In genomic region chr19:5993516-5994406, GRCh38 we compare ENCODE assay signal across 15 cellular contexts. TPM values are rescaled to one million over a fixed set of nuclear protein-coding genes. Genes with fewer than 3 reads are reported as not detected.
A peak's percentile ranks its signal among the peaks of the same experiment; 100 is the strongest.
DNase-seq lines count a peak whose midpoint lies in the region; ATAC-seq, FAIRE-seq and TF ChIP-seq lines count a peak whose summit lies in the region.
"Had no signal": no experiment of that assay in that cellular context is flagged by ENCODE, and none has a peak within 500 bp of the region (broad histone marks: within the 10 kb centered on the region; RNA-seq: fewer than 3 reads in every experiment).

No MANE protein-coding gene starts in this region.

- no peaks in the 10 kb centered on the region for H3K36me3 Mint-ChIP-seq in activated CD4-positive, alpha-beta memory T cell treated with anti-CD3 and anti-CD28 coated beads for 36 hours
- H3K36me3 Mint-ChIP-seq: natural killer cell had no signal

- no peak for TF ChIP-seq CTCF in endothelial cell of umbilical vein (IDR thresholded peaks at IDR 0.05; ENCODE audit: extremely low read depth in 1 of 2, insufficient read depth in 1 of 2, low read depth in 1 of 2, low read length in 2 of 2)
- no peak for TF ChIP-seq CTCF in liver (IDR thresholded peaks at IDR 0.05; ENCODE audit: low read depth, low read length, missing input control)

- H2AFZ ChIP-seq in endothelial cell of umbilical vein (ENCODE audit: low read depth, low read length) = peak overlapping the region; percentile 46

- H3K4me3 ChIP-seq in endothelial cell of umbilical vein (replicated peaks in 1 of 3; ENCODE audit: insufficient read depth in 1 of 3, low read depth in 1 of 3, low read length in 3 of 3) (no peak overlapping the region), liver (ENCODE audit: low read depth in 1 of 3, low read length in 3 of 3) (no peak overlapping the region), stomach smooth muscle (ENCODE audit: low read length in 2 of 2) (peak overlapping the region in 1 of 2 donors; percentile 40)

- no peaks in the 10 kb centered on the region for H3K27me3 ChIP-seq in endothelial cell of umbilical vein (ENCODE audit: control insufficient read depth in 2 of 2, insufficient read depth in 2 of 2, low read length in 2 of 2)
- no peaks in the 10 kb centered on the region for H3K27me3 ChIP-seq in liver (ENCODE audit: control insufficient read depth in 4 of 4, insufficient read depth in 4 of 4, low read length in 3 of 4)
- H3K27me3 ChIP-seq in stomach smooth muscle (ENCODE audit: control insufficient read depth in 1 of 2, insufficient read depth in 2 of 2, low read length in 2 of 2) = no peaks in the 10 kb centered on the region

- H3K4me1 ChIP-seq in endothelial cell of umbilical vein (ENCODE audit: control insufficient read depth, extremely low read depth, insufficient read depth, low read length) = peaks cover 15% of the 10 kb centered on the region
- H3K4me1 ChIP-seq in liver (ENCODE audit: control insufficient read depth in 4 of 4, insufficient read depth in 4 of 4, low read length in 3 of 4) = no peaks in the 10 kb centered on the region
- peaks cover 24% of the 10 kb centered on the region for H3K4me1 ChIP-seq in stomach smooth muscle (ENCODE audit: control insufficient read depth, insufficient read depth, low read length)

- H3K9me3 ChIP-seq in endothelial cell of umbilical vein (replicated peaks; ENCODE audit: control insufficient read depth, insufficient read depth, low read length) = no peaks in the 10 kb centered on the region
- H3K9me3 ChIP-seq in liver (ENCODE audit: control insufficient read depth in 4 of 4, low read length in 3 of 4) = no peaks in the 10 kb centered on the region
- no peaks in the 10 kb centered on the region for H3K9me3 ChIP-seq in stomach smooth muscle (ENCODE audit: control insufficient read depth in 2 of 2, low read length in 2 of 2)

- FAIRE-seq in endothelial cell of umbilical vein (lab: Jason Lieb, UNC) = peak; percentile 88

- H4K20me1 ChIP-seq in endothelial cell of umbilical vein (replicated peaks; ENCODE audit: control insufficient read depth, extremely low read depth, insufficient read depth, low read length) = no peaks in the 10 kb centered on the region

- no peak for TF ChIP-seq POLR2A in endothelial cell of umbilical vein (IDR thresholded peaks at IDR 0.05; ENCODE audit: low read depth, low read length)

- no peaks in the 10 kb centered on the region for H3K9me1 ChIP-seq in endothelial cell of umbilical vein (replicated peaks; ENCODE audit: control insufficient read depth, extremely low read depth, insufficient read depth, low read length)

- dilution Hi-C loops in endothelial cell of umbilical vein (cut with MboI; ENCODE audit: extremely low pct_ligation_motif_present, low sequenced_read_pairs) = no loop called here

- POLR2A ChIA-PET in endothelial cell of umbilical vein (lab: Charles Lee) = interaction anchor here (0.6 kb wide), 1 partner anchor 91 kb away, joined by 5 read pairs; no protein-coding TSS in a partner anchor
- POLR2A ChIA-PET in activated CD4-positive, alpha-beta memory T cell treated with anti-CD3 and anti-CD28 coated beads for 36 hours (lab: Charles Lee) = no interaction called here

- no peak overlapping the region for H3K9ac ChIP-seq in endothelial cell of umbilical vein (replicated peaks; ENCODE audit: extremely low read depth, insufficient read depth, low read length)
- no peak overlapping the region for H3K9ac ChIP-seq in liver (ENCODE audit: low read depth in 1 of 2, low read length in 2 of 2)
- H3K9ac ChIP-seq in stomach smooth muscle (ENCODE audit: low read length in 2 of 2) = peak overlapping the region; percentile 31 to 55

- peak; percentile 42 for DNase-seq in DMS53 (lab: John Stamatoyannopoulos, UW)
- no peak for DNase-seq in DMS53 treated with DMSO at 0.1 percent for 48 hours (lab: John Stamatoyannopoulos, UW; ENCODE audit: unreplicated experiment)
- DNase-seq in endothelial cell of umbilical vein (ENCODE audit: low read depth, low spot score) = peak; percentile 54
- DNase-seq in activated CD4-positive, alpha-beta memory T cell treated with anti-CD3 and anti-CD28 coated beads for 36 hours = no peak
- DNase-seq: activated CD8-positive, alpha-beta T cell treated with anti-CD3 and anti-CD28 coated beads for 36 hours; activated naive CD4-positive, alpha-beta T cell treated with anti-CD3 and anti-CD28 coated beads for 36 hours; GOT3; MM.1S; natural killer cell; trophoblast cell had no signal

- CTCF ChIA-PET in endothelial cell of umbilical vein (lab: Charles Lee) = interaction anchor here (0.8 to 2.7 kb wide), 4 partner anchors 20 to 29 kb away, joined by 3 to 30 read pairs (median 6); no protein-coding TSS in a partner anchor
- CTCF ChIA-PET in activated CD4-positive, alpha-beta memory T cell treated with anti-CD3 and anti-CD28 coated beads for 36 hours (lab: Charles Lee) = interaction anchor here (1.0 to 1.6 kb wide), 4 partner anchors 10 to 28 kb away, joined by 3 to 5 read pairs (median 4); no protein-coding TSS in a partner anchor

- H3K27ac Mint-ChIP-seq in activated CD4-positive, alpha-beta memory T cell treated with anti-CD3 and anti-CD28 coated beads for 36 hours = no peak overlapping the region
- H3K27ac Mint-ChIP-seq: activated CD8-positive, alpha-beta T cell treated with anti-CD3 and anti-CD28 coated beads for 36 hours; activated naive CD4-positive, alpha-beta T cell treated with anti-CD3 and anti-CD28 coated beads for 36 hours; natural killer cell had no signal

- ATAC-seq in GM19463 (IDR thresholded peaks at IDR 0.05; ENCODE audit: unreplicated experiment) = no peak
- ATAC-seq in GM21367 (IDR thresholded peaks at IDR 0.05; ENCODE audit: unreplicated experiment) = no peak
- ATAC-seq: activated CD8-positive, alpha-beta T cell treated with anti-CD3 and anti-CD28 coated beads for 36 hours; natural killer cell had no signal

- H3K4me2 ChIP-seq in endothelial cell of umbilical vein (ENCODE audit: insufficient read depth, low read length) = peak overlapping the region; percentile 48

- H3K4me1 Mint-ChIP-seq in activated CD4-positive, alpha-beta memory T cell treated with anti-CD3 and anti-CD28 coated beads for 36 hours (ENCODE audit: low read depth) = no peaks in the 10 kb centered on the region
- H3K4me1 Mint-ChIP-seq: natural killer cell had no signal

- BruUV-seq in endothelial cell of umbilical vein (replicated peaks; lab: Mats Ljungman, UMichigan) = TSS peak; percentile 36

- intact Hi-C loops in endothelial cell of umbilical vein (cut with micrococcal nuclease) = no loop called here
- intact Hi-C loops in activated CD4-positive, alpha-beta memory T cell treated with anti-CD3 and anti-CD28 coated beads for 36 hours (cut with micrococcal nuclease) = no loop called here

- no peaks in the 10 kb centered on the region for H3K9me3 Mint-ChIP-seq in activated CD4-positive, alpha-beta memory T cell treated with anti-CD3 and anti-CD28 coated beads for 36 hours
- H3K9me3 Mint-ChIP-seq: activated CD8-positive, alpha-beta T cell treated with anti-CD3 and anti-CD28 coated beads for 36 hours; activated naive CD4-positive, alpha-beta T cell treated with anti-CD3 and anti-CD28 coated beads for 36 hours; natural killer cell had no signal

- H3K27ac ChIP-seq in endothelial cell of umbilical vein (ENCODE audit: insufficient read depth, low read depth, low read length) (no peak overlapping the region), liver (ENCODE audit: low read depth in 1 of 2, low read length in 2 of 2) (no peak overlapping the region), stomach smooth muscle (ENCODE audit: low read length) (peak overlapping the region; percentile 79)
- H3K27ac ChIP-seq: 22Rv1 had no signal

- H3K36me3 ChIP-seq in endothelial cell of umbilical vein (ENCODE audit: control insufficient read depth in 2 of 2, extremely low read depth in 1 of 2, insufficient read depth in 2 of 2, low read length in 2 of 2) (peaks cover 0 to 10% of the 10 kb centered on the region in 2 experiments), liver (ENCODE audit: control insufficient read depth in 4 of 4, insufficient read depth in 3 of 4, low read depth in 1 of 4, low read length in 3 of 4) (no peaks in the 10 kb centered on the region), stomach smooth muscle (ENCODE audit: control insufficient read depth in 2 of 2, insufficient read depth in 2 of 2, low read length in 2 of 2) (peaks cover 21 to 23% of the 10 kb centered on the region in 2 donors)

- H3K4me3 Mint-ChIP-seq in activated CD4-positive, alpha-beta memory T cell treated with anti-CD3 and anti-CD28 coated beads for 36 hours = no peak overlapping the region
- H3K4me3 Mint-ChIP-seq: activated CD8-positive, alpha-beta T cell treated with anti-CD3 and anti-CD28 coated beads for 36 hours; activated naive CD4-positive, alpha-beta T cell treated with anti-CD3 and anti-CD28 coated beads for 36 hours; natural killer cell had no signal

- no peak for TF ChIP-seq RAD21 in liver (IDR thresholded peaks at IDR 0.05)

- H3K79me2 ChIP-seq in endothelial cell of umbilical vein (ENCODE audit: control insufficient read depth, insufficient read depth, low read length) = no peaks in the 10 kb centered on the region

- 74% methylated on average over 39 of the region's 39 CpGs for WGBS in liver

- no peaks in the 10 kb centered on the region for H3K27me3 Mint-ChIP-seq in activated CD4-positive, alpha-beta memory T cell treated with anti-CD3 and anti-CD28 coated beads for 36 hours
- H3K27me3 Mint-ChIP-seq: activated CD8-positive, alpha-beta T cell treated with anti-CD3 and anti-CD28 coated beads for 36 hours had no signal

TF ChIP-seq in endothelial cell of umbilical vein, 7 proteins besides CTCF, POLR2A, EP300 and RAD21 (continues in another document):
- no peak for TF ChIP-seq GATA2 (IDR thresholded peaks at IDR 0.05; ENCODE audit: insufficient read depth, insufficient read length, low read depth, low read length)

TF ChIP-seq in liver, 16 proteins besides CTCF, POLR2A, EP300 and RAD21:
- TF ChIP-seq RXRA (IDR thresholded peaks at IDR 0.05) = no peak
- peak; percentile 42 for TF ChIP-seq NR2F2 (IDR thresholded peaks at IDR 0.05)

RNA-seq across cellular contexts. Expression of gene RANBP3, which starts 15.8 kb away (rescaled TPM):
- total RNA-seq in endothelial cell of umbilical vein (72.3 and 87.8 TPM in 2 replicates), liver (10 to 100 TPM; 20.2 to 23.3 TPM)
- polyA plus RNA-seq in endothelial cell of umbilical vein (85.3 and 102 TPM in 2 replicates), liver (10 to 100 TPM in 1 of 2 donors, 1 to 10 TPM in 1; 10.0 to 21.2 TPM)
- polyA plus RNA-seq in endothelial cell of umbilical vein (2011; cell fraction: cytosol; rRNA removed) = 54.0 and 75.8 TPM in 2 replicates
- 90.5 and 108 TPM in 2 replicates for polyA plus RNA-seq in endothelial cell of umbilical vein (2011; cell fraction: nucleus; rRNA removed)
- 49.6 and 51.8 TPM in 2 replicates for polyA plus RNA-seq in endothelial cell of umbilical vein (2012)
- polyA minus RNA-seq in endothelial cell of umbilical vein = 57.1 and 60.4 TPM in 2 replicates
- 35.1 TPM for polyA minus RNA-seq in endothelial cell of umbilical vein (2011; cell fraction: cytosol; rRNA and poly(A)+ RNA removed)
- polyA minus RNA-seq in endothelial cell of umbilical vein (2011; cell fraction: nucleus; rRNA and poly(A)+ RNA removed) = 35.5 and 40.5 TPM in 2 replicates
- total RNA-seq in activated CD4-positive, alpha-beta memory T cell treated with anti-CD3 and anti-CD28 coated beads for 36 hours = 10 to 100 TPM; 78.1 to 81.3 TPM

Comparison
In these comparisons a context has a peak if more than half of its experiments do, and no peak if none do; other contexts are left out.
1. DNase-seq: peak in DMS53 (single experiment) and endothelial cell of umbilical vein (single experiment); none in DMS53 treated with DMSO at 0.1 percent for 48 hours (single experiment) and activated CD4-positive, alpha-beta memory T cell treated with anti-CD3 and anti-CD28 coated beads for 36 hours (single experiment).
2. H3K9ac ChIP-seq: peak in stomach smooth muscle (2 of 2); none in endothelial cell of umbilical vein (single experiment) and liver (0 of 2).